8 cellular contexts compared by ENCODE assay signal in the genomic region with DNA sequence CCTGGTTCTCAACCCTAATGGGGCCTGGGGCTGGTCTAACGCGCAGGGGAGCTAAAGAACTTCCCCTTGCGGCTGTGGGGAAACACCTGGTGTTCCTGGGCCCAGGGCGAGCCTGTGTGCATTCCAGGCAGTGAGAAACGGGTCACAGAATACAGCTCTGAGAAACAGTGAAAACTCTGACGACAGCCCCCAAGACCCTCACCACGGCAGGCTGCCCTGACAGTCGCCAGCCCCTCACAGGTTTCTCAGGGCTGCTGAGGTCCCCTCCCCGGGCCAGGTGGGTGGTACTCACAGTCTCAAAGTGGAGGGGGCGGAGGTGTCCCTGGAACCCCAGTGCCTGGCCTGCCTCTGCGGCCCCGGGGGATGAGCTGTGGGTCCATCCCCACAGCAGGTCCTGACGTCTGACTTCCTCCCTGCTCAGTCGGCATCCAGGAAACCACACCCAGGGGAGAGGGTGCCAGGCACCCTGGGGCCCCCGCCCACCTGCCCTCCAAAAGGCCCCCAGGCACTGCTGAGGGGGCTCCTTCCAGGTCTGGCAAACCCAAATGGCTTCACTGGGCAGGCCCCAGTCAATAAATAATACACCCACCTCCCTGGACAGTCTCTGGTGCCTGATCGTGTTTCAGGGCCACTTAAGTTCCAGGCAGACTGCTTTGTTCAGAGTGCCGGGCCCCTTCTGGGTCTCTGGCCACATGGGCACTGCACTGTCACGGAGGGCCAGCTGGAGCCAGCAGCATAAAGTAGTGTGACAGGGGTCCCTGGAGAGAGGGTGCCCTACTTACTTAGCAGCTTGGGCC. TPM values are rescaled to one million over a fixed set of nuclear protein-coding genes. Genes with fewer than 3 reads are reported as not detected.
DNase-seq lines count a peak whose midpoint lies in the region; ATAC-seq lines count a peak whose summit lies in the region.

No MANE protein-coding gene starts in this region.

- no peaks in the 10 kb centered on the region for H3K27me3 ChIP-seq in CD8-positive, alpha-beta memory T cell (ENCODE audit: insufficient read depth, low read length, poor library complexity, severe bottlenecking)

- no peaks in the 10 kb centered on the region for H3K9me3 ChIP-seq in CD8-positive, alpha-beta memory T cell (ENCODE audit: low read length)

- peak overlapping the region; percentile 84 to 96 (median 86) for H3K4me3 Mint-ChIP-seq in CD8-positive, alpha-beta memory T cell

- CTCF ChIA-PET in CD8-positive, alpha-beta memory T cell (lab: Charles Lee), result interaction anchor here (0.8 to 13.0 kb wide), 6 partner anchors 11 to 404 kb away, joined by 3 to 134 read pairs (median 3); no protein-coding TSS in a partner anchor

- H3K4me3 ChIP-seq in CD8-positive, alpha-beta memory T cell (ENCODE audit: low read length), result peak overlapping the region; percentile 63

- ATAC-seq in HG02870 (IDR thresholded peaks at IDR 0.05; ENCODE audit: unreplicated experiment), result peak; percentile 26
- ATAC-seq in esophagus mucosa, result peak; percentile 13
- ATAC-seq in HG03378 (IDR thresholded peaks at IDR 0.05; ENCODE audit: unreplicated experiment), result no peak

- peak overlapping the region; percentile 94 to 100 (median 99) for H3K27ac Mint-ChIP-seq in CD8-positive, alpha-beta memory T cell

- peaks cover 62% of the 10 kb centered on the region for H3K4me1 ChIP-seq in CD8-positive, alpha-beta memory T cell (ENCODE audit: insufficient read depth, low read length)

- H3K27me3 Mint-ChIP-seq in CD8-positive, alpha-beta memory T cell, result no peaks in the 10 kb centered on the region

- peaks cover 56 to 77% (median 56%) of the 10 kb centered on the region in 3 donors for H3K4me1 Mint-ChIP-seq in CD8-positive, alpha-beta memory T cell

- H3K27ac ChIP-seq in CD8-positive, alpha-beta memory T cell (ENCODE audit: low read depth, low read length), result peak overlapping the region; percentile 95

- no peaks in the 10 kb centered on the region for H3K36me3 ChIP-seq in CD8-positive, alpha-beta memory T cell (ENCODE audit: insufficient read depth, low read length)

- H3K9me3 Mint-ChIP-seq in CD8-positive, alpha-beta memory T cell, result no peaks in the 10 kb centered on the region

- DNase-seq in CD8-positive, alpha-beta memory T cell, result peak; percentile 45 to 80 (median 76)
- peak; percentile 44 to 48 for DNase-seq in activated CD4-positive, alpha-beta T cell treated with anti-CD3 and anti-CD28 coated beads for 4 hours
- DNase-seq in stimulated activated CD8-positive, alpha-beta memory T cell treated with anti-CD3 and anti-CD28 coated beads, Interleukin-4, amount 100 ng/mL, for 48 hours, result peak; percentile 70
- DNase-seq in HuH-7 (ENCODE audit: low spot score), result no peak
- DNase-seq in DMS53 treated with DMSO at 0.1 percent for 48 hours (lab: John Stamatoyannopoulos, UW; ENCODE audit: unreplicated experiment), result no peak

- POLR2A ChIA-PET in CD8-positive, alpha-beta memory T cell (lab: Charles Lee), result interaction anchor here (1.9 to 5.4 kb wide), 2 partner anchors 21 to 54 kb away, joined by 4 to 26 read pairs; no protein-coding TSS in a partner anchor

- peaks cover 0 to 6% (median 3%) of the 10 kb centered on the region in 3 donors for H3K36me3 Mint-ChIP-seq in CD8-positive, alpha-beta memory T cell

RNA-seq across cellular contexts. Expression of a gene that starts 57.7 kb away (rescaled TPM):
- 10 to 100 TPM; 18.5 to 19.8 TPM for total RNA-seq in CD8-positive, alpha-beta memory T cell
- 33.7 TPM for polyA plus RNA-seq in CD8-positive, alpha-beta memory T cell
- total RNA-seq in esophagus mucosa, result 9.4 TPM

Comparison
In these comparisons a context has a peak if more than half of its experiments do, and no peak if none do; other contexts are left out.
1. DNase-seq: peak in CD8-positive, alpha-beta memory T cell (5 of 5), activated CD4-positive, alpha-beta T cell treated with anti-CD3 and anti-CD28 coated beads for 4 hours (2 of 2) and stimulated activated CD8-positive, alpha-beta memory T cell treated with anti-CD3 and anti-CD28 coated beads, Interleukin-4, amount 100 ng/mL, for 48 hours (single experiment); none in HuH-7 (single experiment) and DMS53 treated with DMSO at 0.1 percent for 48 hours (single experiment).